In the genomic region with DNA sequence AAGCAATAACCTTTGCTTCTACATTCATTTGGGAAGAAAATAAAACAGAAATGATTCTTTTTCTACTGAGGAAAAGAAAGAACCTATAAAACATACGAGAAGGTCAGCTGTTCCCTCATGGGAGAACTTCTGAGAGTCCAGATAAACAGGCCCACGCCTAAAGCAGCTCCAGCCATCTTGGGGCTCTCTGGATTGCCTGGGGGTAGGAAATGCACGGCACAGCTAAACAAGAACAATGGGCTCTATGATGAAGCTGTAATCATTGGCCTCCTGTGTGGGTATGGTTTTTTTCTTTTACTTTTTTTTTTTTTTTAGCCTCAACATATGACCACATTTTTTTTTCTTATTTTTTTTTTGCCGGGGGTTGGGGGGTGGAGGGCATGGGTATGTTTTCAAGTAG, we compare ENCODE assay signal across 9 cellular contexts. TPM values are rescaled to one million over a fixed set of nuclear protein-coding genes. Genes with fewer than 3 reads are reported as not detected.
"Had no signal": no experiment of that assay in that cellular context is flagged by ENCODE, and none has a peak within 500 bp of the region (broad histone marks: within the 10 kb centered on the region; RNA-seq: fewer than 3 reads in every experiment).

No MANE protein-coding gene starts in this region.

- DNase-seq: activated naive CD4-positive, alpha-beta T cell treated with anti-CD3 and anti-CD28 coated beads, Interleukin-2, amount 50 U/mL, for 16 hours; activated T-cell treated with anti-CD3 and anti-CD28 coated beads, Interleukin-2, amount 50 U/mL, for 1 hour; body of pancreas; effector memory CD4-positive, alpha-beta T cell; small intestine; thyroid gland had no signal

- H3K36me3 ChIP-seq: thyroid gland had no signal

- H3K27me3 ChIP-seq: body of pancreas, thyroid gland had no signal

- H3K4me3 ChIP-seq: body of pancreas, thyroid gland had no signal

- ATAC-seq: body of pancreas, left lobe of liver had no signal

- H3K27ac ChIP-seq: body of pancreas had no signal

- H3K9me3 ChIP-seq: body of pancreas, thyroid gland had no signal

RNA-seq across cellular contexts. Expression of a gene that starts 6.4 kb away (rescaled TPM):
- total RNA-seq: body of pancreas, epithelial cell of proximal tubule, left lobe of liver, thyroid gland had no signal
- polyA plus RNA-seq: neural cell, small intestine had no signal
